In the genomic region with DNA sequence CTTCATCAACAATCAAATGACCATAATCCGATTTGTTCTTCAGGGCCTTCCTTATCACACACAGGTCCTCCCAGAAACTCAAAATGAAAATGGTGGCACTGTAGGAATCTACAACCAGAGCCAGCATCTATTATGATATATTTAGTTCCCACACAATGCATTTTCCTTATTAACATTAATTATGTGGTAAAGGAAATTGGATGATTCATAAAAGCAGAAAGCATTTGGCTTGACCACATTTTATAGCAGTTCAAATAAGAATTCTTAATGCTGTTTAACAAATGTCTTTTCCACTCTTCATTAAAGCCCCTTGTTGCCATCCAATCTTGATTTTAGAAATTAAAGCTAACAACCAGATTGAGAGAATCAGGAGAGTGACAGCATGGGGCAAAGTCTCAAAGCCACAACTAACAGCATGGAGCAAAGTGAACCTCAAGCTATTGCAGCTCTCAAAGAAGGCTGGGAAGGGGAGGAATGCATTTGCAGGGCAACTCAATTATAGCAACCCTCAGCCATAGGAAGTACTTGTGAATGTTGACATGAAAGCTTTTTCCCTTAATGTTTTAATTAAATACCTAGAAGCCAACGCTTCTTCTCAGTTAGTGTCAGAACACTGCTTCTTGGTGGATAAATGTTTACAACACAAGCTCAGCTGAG, we compare ENCODE assay signal across 18 cellular contexts.
"Had no signal": no experiment of that assay in that cellular context is flagged by ENCODE, and none has a peak within 500 bp of the region (broad histone marks: within the 10 kb centered on the region; RNA-seq: fewer than 3 reads in every experiment).

No MANE protein-coding gene starts in this region.

- H3K9me3 ChIP-seq: stomach had no signal

- ATAC-seq: activated T-cell treated with anti-CD3 and anti-CD28 coated beads, Interleukin-2, amount 50 U/mL, for 4 hours; heart left ventricle; naive thymus-derived CD4-positive, alpha-beta T cell; sciatic nerve; stimulated activated effector memory CD8-positive, alpha-beta T cell treated with anti-CD3 and anti-CD28 coated beads, Interleukin-12 subunit alpha, Interleukin-12 subunit beta, amount 100 ng/mL, for 72 hours had no signal

- H3K27me3 Mint-ChIP-seq: activated CD4-positive, alpha-beta T cell treated with anti-CD3 and anti-CD28 coated beads, Interleukin-2, amount 10 ng/mL, durations not matched to agents 24 days and 14 days; memory B cell; naive thymus-derived CD4-positive, alpha-beta T cell had no signal

- H3K27me3 ChIP-seq: brain microvascular endothelial cell, heart left ventricle, stomach had no signal

- FAIRE-seq: colon, frontal cortex had no signal

- H3K27ac Mint-ChIP-seq: activated CD4-positive, alpha-beta T cell treated with anti-CD3 and anti-CD28 coated beads, Interleukin-2, amount 10 ng/mL, durations not matched to agents 24 days and 14 days; activated naive CD4-positive, alpha-beta T cell treated with anti-CD3 and anti-CD28 coated beads for 36 hours; memory B cell; naive thymus-derived CD4-positive, alpha-beta T cell; stimulated activated effector memory CD8-positive, alpha-beta T cell treated with anti-CD3 and anti-CD28 coated beads, Interleukin-12 subunit alpha, Interleukin-12 subunit beta, amount 100 ng/mL, for 72 hours had no signal

- H3K36me3 Mint-ChIP-seq: memory B cell; naive thymus-derived CD4-positive, alpha-beta T cell; stimulated activated effector memory CD8-positive, alpha-beta T cell treated with anti-CD3 and anti-CD28 coated beads, Interleukin-12 subunit alpha, Interleukin-12 subunit beta, amount 100 ng/mL, for 72 hours had no signal

- H3K9ac ChIP-seq: parathyroid adenoma had no signal

- H3K79me2 ChIP-seq: parathyroid adenoma had no signal

- DNase-seq: activated CD4-positive, alpha-beta T cell treated with anti-CD3 and anti-CD28 coated beads, Interleukin-2, amount 10 ng/mL, durations not matched to agents 24 days and 14 days; activated CD8-positive, alpha-beta memory T cell treated with anti-CD3 and anti-CD28 coated beads, Interleukin-2, amount 50 U/mL, for 4 hours; activated naive CD4-positive, alpha-beta T cell treated with anti-CD3 and anti-CD28 coated beads for 36 hours; activated T-cell treated with anti-CD3 and anti-CD28 coated beads, Interleukin-2, amount 50 U/mL, for 4 hours; brain microvascular endothelial cell; central memory CD4-positive, alpha-beta T cell; heart left ventricle; naive thymus-derived CD4-positive, alpha-beta T cell; stimulated activated CD4-positive, alpha-beta T cell treated with anti-CD3 and anti-CD28 coated beads, Interleukin-4, amount 100 ng/mL, for 24 hours; stomach; T1000; trophoblast cell had no signal

- H3K4me3 ChIP-seq: heart left ventricle, stomach had no signal

- H3K27ac ChIP-seq: brain microvascular endothelial cell, heart left ventricle, parathyroid adenoma, stomach had no signal

- H3K4me1 Mint-ChIP-seq: activated CD4-positive, alpha-beta T cell treated with anti-CD3 and anti-CD28 coated beads, Interleukin-2, amount 10 ng/mL, durations not matched to agents 24 days and 14 days; memory B cell; naive thymus-derived CD4-positive, alpha-beta T cell; stimulated activated effector memory CD8-positive, alpha-beta T cell treated with anti-CD3 and anti-CD28 coated beads, Interleukin-12 subunit alpha, Interleukin-12 subunit beta, amount 100 ng/mL, for 72 hours had no signal

- H3K36me3 ChIP-seq: brain microvascular endothelial cell, heart left ventricle, stomach had no signal

- H3K4me1 ChIP-seq: heart left ventricle, parathyroid adenoma, stomach had no signal

- H3K4me3 Mint-ChIP-seq: activated CD4-positive, alpha-beta T cell treated with anti-CD3 and anti-CD28 coated beads, Interleukin-2, amount 10 ng/mL, durations not matched to agents 24 days and 14 days; activated naive CD4-positive, alpha-beta T cell treated with anti-CD3 and anti-CD28 coated beads for 36 hours; activated T-cell treated with anti-CD3 and anti-CD28 coated beads, Interleukin-2, amount 50 U/mL, for 4 hours; memory B cell; naive thymus-derived CD4-positive, alpha-beta T cell; stimulated activated effector memory CD8-positive, alpha-beta T cell treated with anti-CD3 and anti-CD28 coated beads, Interleukin-12 subunit alpha, Interleukin-12 subunit beta, amount 100 ng/mL, for 72 hours had no signal
